ENCODE assay signal across 11 cellular contexts in genomic region chr9:37121881-37122280, GRCh38. TPM values are rescaled to one million over a fixed set of nuclear protein-coding genes. Genes with fewer than 3 reads are reported as not detected.
A peak's percentile ranks its signal among the peaks of the same experiment; 100 is the strongest.
DNase-seq lines count a peak whose midpoint lies in the region; ATAC-seq and TF ChIP-seq lines count a peak whose summit lies in the region.
"Had no signal": no experiment of that assay in that cellular context is flagged by ENCODE, and none has a peak within 500 bp of the region (broad histone marks: within the 10 kb centered on the region; RNA-seq: fewer than 3 reads in every experiment).

No MANE protein-coding gene starts in this region.

- H3K27me3 Mint-ChIP-seq in Calu3 (ENCODE audit: unreplicated experiment), result no peaks in the 10 kb centered on the region
- H3K27me3 Mint-ChIP-seq in central memory CD8-positive, alpha-beta T cell, result no peaks in the 10 kb centered on the region
- H3K27me3 Mint-ChIP-seq in nephron (ENCODE audit: low read depth), result no peaks in the 10 kb centered on the region

- intact Hi-C loops in Calu3 (cut with micrococcal nuclease; ENCODE audit: unreplicated experiment), result no loop called here

- H3F3A ChIP-seq in MM.1S (ENCODE audit: insufficient read depth, low read length), result no peaks in the 10 kb centered on the region

- no peaks in the 10 kb centered on the region for H3K27me3 ChIP-seq in MM.1S (replicated peaks; ENCODE audit: insufficient read depth, low read length)
- H3K27me3 ChIP-seq: thyroid gland had no signal

- DNase-seq in Calu3 (no peak), MM.1S (no peak), NCI-H82 (lab: John Stamatoyannopoulos, UW) (no peak)
- no peak for DNase-seq in central memory CD8-positive, alpha-beta T cell (ENCODE audit: low spot score in 2 of 2)
- DNase-seq: activated CD4-positive, alpha-beta T cell treated with anti-CD3 and anti-CD28 coated beads for 1 hour; NCI-H1436 treated with DMSO at 0.1 percent for 48 hours; thyroid gland had no signal

- H3K9me2 ChIP-seq in MM.1S (replicated peaks; ENCODE audit: insufficient read depth, low read length), result no peaks in the 10 kb centered on the region

- H2AFZ ChIP-seq in MM.1S (ENCODE audit: low read length), result no peak overlapping the region

- H3K4me1 ChIP-seq in MM.1S (ENCODE audit: low read length), result peaks cover 10% of the 10 kb centered on the region

- no peak for TF ChIP-seq CTCF in Calu3 (IDR thresholded peaks at IDR 0.05; ENCODE audit: unreplicated experiment)
- no peak for TF ChIP-seq CTCF in MM.1S (IDR thresholded peaks at IDR 0.05; ENCODE audit: low read length)
- no peak for TF ChIP-seq CTCF in nephron (IDR thresholded peaks at IDR 0.05; ENCODE audit: unreplicated experiment in 3 of 3)

- H3K4me2 ChIP-seq in MM.1S (ENCODE audit: low read depth, low read length), result peak overlapping the region; percentile 64

- H3K9ac ChIP-seq in MM.1S (ENCODE audit: low read length), result no peak overlapping the region

- H4K20me1 ChIP-seq in MM.1S (ENCODE audit: insufficient read depth, low read length), result no peaks in the 10 kb centered on the region

- H3K27ac Mint-ChIP-seq in Calu3 (ENCODE audit: unreplicated experiment) (no peak overlapping the region), nephron (peak overlapping the region in 2 of 3 experiments; percentile 97 to 99)
- peak overlapping the region; percentile 94 for H3K27ac Mint-ChIP-seq in central memory CD8-positive, alpha-beta T cell (ENCODE audit: low read depth)

- H3K9me3 Mint-ChIP-seq in Calu3 (ENCODE audit: low read depth, unreplicated experiment) (no peaks in the 10 kb centered on the region), nephron (peaks cover 2% of the 10 kb centered on the region)
- H3K9me3 Mint-ChIP-seq in central memory CD8-positive, alpha-beta T cell, result no peaks in the 10 kb centered on the region

- 0 out of 2 replicates have a peak, but pooled peaks cover 5% of the 10 kb centered on the region for H3K36me3 ChIP-seq in MM.1S (replicated peaks; ENCODE audit: insufficient read depth, low read length)
- H3K36me3 ChIP-seq: thyroid gland had no signal

- H3K9me3 ChIP-seq in MM.1S (replicated peaks; ENCODE audit: insufficient read depth, low read length), result no peaks in the 10 kb centered on the region
- H3K9me3 ChIP-seq: thyroid gland had no signal

- H3K36me3 Mint-ChIP-seq in Calu3 (ENCODE audit: insufficient read depth, unreplicated experiment) (peaks cover 8% of the 10 kb centered on the region), nephron (ENCODE audit: low read depth) (no peaks in the 10 kb centered on the region)
- peaks cover 16% of the 10 kb centered on the region for H3K36me3 Mint-ChIP-seq in central memory CD8-positive, alpha-beta T cell (ENCODE audit: insufficient read depth)

- H3K79me2 ChIP-seq in MM.1S (ENCODE audit: low read length), result peaks cover 61% of the 10 kb centered on the region

- no peak for ATAC-seq in central memory CD8-positive, alpha-beta T cell (replicated peaks; ENCODE audit: extremely low read depth, poor library complexity, severe bottlenecking)
- ATAC-seq in HG02623 (IDR thresholded peaks at IDR 0.05; ENCODE audit: unreplicated experiment) (no peak), HG03565 (IDR thresholded peaks at IDR 0.05; ENCODE audit: unreplicated experiment) (no peak)
- ATAC-seq in activated CD4-positive, CD25-positive, alpha-beta regulatory T cell treated with anti-CD3 and anti-CD28 coated beads, Interleukin-2, amount 50 U/mL, for 24 hours, result no peak

- no peak overlapping the region for H3K27ac ChIP-seq in MM.1S (ENCODE audit: low read length)

- H3K4me1 Mint-ChIP-seq in Calu3 (ENCODE audit: low read depth, unreplicated experiment), result peaks cover 6% of the 10 kb centered on the region
- H3K4me1 Mint-ChIP-seq in central memory CD8-positive, alpha-beta T cell, result peaks cover 21% of the 10 kb centered on the region
- peaks cover 17% of the 10 kb centered on the region for H3K4me1 Mint-ChIP-seq in nephron

- H3K4me3 ChIP-seq in MM.1S (ENCODE audit: low read length), result peak overlapping the region; percentile 91

- no TSS peak for BruUV-seq in Calu3 (replicated peaks; lab: Mats Ljungman, UMichigan)

- peak overlapping the region; percentile 75 for H3K4me3 Mint-ChIP-seq in Calu3 (ENCODE audit: low read depth, unreplicated experiment)
- H3K4me3 Mint-ChIP-seq in central memory CD8-positive, alpha-beta T cell, result peak overlapping the region; percentile 85
- peak overlapping the region; percentile 93 to 98 (median 97) for H3K4me3 Mint-ChIP-seq in nephron

- CTCF ChIA-PET in Calu3 (lab: Charles Lee), result no interaction called here

RNA-seq across cellular contexts. Expression of gene ZCCHC7, which starts 1.5 kb away (rescaled TPM):
- total RNA-seq in Calu3 (2022), result 6.5 and 6.7 TPM in 2 replicates
